30 cellular contexts compared by ENCODE assay signal in the genomic region with DNA sequence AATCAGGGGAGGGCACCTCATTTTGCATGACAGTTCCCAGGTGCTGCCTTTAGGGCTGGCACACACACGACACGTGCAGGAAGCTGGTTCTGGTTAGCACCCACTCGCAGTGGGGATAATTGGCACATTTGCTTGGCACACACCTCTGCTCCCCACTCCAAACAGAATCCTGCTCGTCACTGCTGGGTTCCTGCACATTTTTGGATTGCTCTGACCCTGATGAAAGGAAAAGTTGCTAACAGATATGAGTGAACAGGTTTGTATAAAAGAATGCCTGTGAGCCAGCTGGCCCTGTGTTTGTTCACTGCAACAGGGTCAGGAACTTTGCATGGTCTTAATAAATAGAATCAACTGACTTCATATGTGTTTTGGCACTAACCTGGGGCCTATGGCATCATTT.
DNase-seq lines count a peak whose midpoint lies in the region.
"Had no signal": no experiment of that assay in that cellular context is flagged by ENCODE, and none has a peak within 500 bp of the region (broad histone marks: within the 10 kb centered on the region; RNA-seq: fewer than 3 reads in every experiment).

No MANE protein-coding gene starts in this region.

- H3K27ac Mint-ChIP-seq in activated T-cell treated with anti-CD3 and anti-CD28 coated beads, Interleukin-2, amount 50 U/mL, for 24 hours: no peak overlapping the region
- no peak overlapping the region for H3K27ac Mint-ChIP-seq in CD4-positive, alpha-beta memory T cell
- H3K27ac Mint-ChIP-seq: activated B cell treated with CpG ODN at 0.5 μM for 24 hours; activated CD8-positive, alpha-beta memory T cell treated with anti-CD3 and anti-CD28 coated beads, Interleukin-2, amount 10 ng/mL, durations not matched to agents 7 days and 5 days; activated naive CD8-positive, alpha-beta T cell treated with anti-CD3 and anti-CD28 coated beads, Interleukin-2, amount 50 U/mL, for 24 hours; activated T-cell treated with anti-CD3 and anti-CD28 coated beads, Interleukin-2, amount 50 U/mL, for 72 hours; T-helper 1 cell treated with Interleukin-12 subunit alpha and Interleukin-12 subunit beta and Interleukin-4 antibody, amounts not matched to agents 30 μg/mL and 1 μg/mL, for 36 hours; type B pancreatic cell had no signal

- H3K4me1 ChIP-seq in CD4-positive, alpha-beta memory T cell (ENCODE audit: insufficient read depth, low read length): no peaks in the 10 kb centered on the region
- H3K4me1 ChIP-seq: parathyroid adenoma had no signal

- H3K27me3 Mint-ChIP-seq in activated T-cell treated with anti-CD3 and anti-CD28 coated beads, Interleukin-2, amount 50 U/mL, for 24 hours: peaks cover 3% of the 10 kb centered on the region
- H3K27me3 Mint-ChIP-seq in CD4-positive, alpha-beta memory T cell: no peaks in the 10 kb centered on the region
- H3K27me3 Mint-ChIP-seq: activated B cell treated with CpG ODN at 0.5 μM for 24 hours; activated CD8-positive, alpha-beta memory T cell treated with anti-CD3 and anti-CD28 coated beads, Interleukin-2, amount 10 ng/mL, durations not matched to agents 7 days and 5 days; activated naive CD8-positive, alpha-beta T cell treated with anti-CD3 and anti-CD28 coated beads, Interleukin-2, amount 50 U/mL, for 24 hours; type B pancreatic cell had no signal

- no peak overlapping the region for H3K27ac ChIP-seq in CD4-positive, alpha-beta memory T cell (ENCODE audit: low read depth, low read length)
- H3K27ac ChIP-seq: C4-2B, parathyroid adenoma, RWPE1 had no signal

- no peaks in the 10 kb centered on the region for H3K27me3 ChIP-seq in CD4-positive, alpha-beta memory T cell (ENCODE audit: insufficient read depth, low read length)

- POLR2A ChIA-PET in CD4-positive, alpha-beta memory T cell (lab: Charles Lee; ENCODE audit: partially characterized antibody): no interaction called here

- H3K36me3 ChIP-seq in CD4-positive, alpha-beta memory T cell (ENCODE audit: insufficient read depth, low read length): no peaks in the 10 kb centered on the region

- no peak overlapping the region for H3K4me3 ChIP-seq in CD4-positive, alpha-beta memory T cell (ENCODE audit: low read length in 2 of 2)

- no peaks in the 10 kb centered on the region for H3K9me3 Mint-ChIP-seq in activated T-cell treated with anti-CD3 and anti-CD28 coated beads, Interleukin-2, amount 50 U/mL, for 24 hours
- peaks cover 0 to 4% (median 0%) of the 10 kb centered on the region in 8 donors for H3K9me3 Mint-ChIP-seq in CD4-positive, alpha-beta memory T cell
- H3K9me3 Mint-ChIP-seq: activated B cell treated with CpG ODN at 0.5 μM for 24 hours; activated naive CD8-positive, alpha-beta T cell treated with anti-CD3 and anti-CD28 coated beads, Interleukin-2, amount 50 U/mL, for 24 hours; activated T-cell treated with anti-CD3 and anti-CD28 coated beads, Interleukin-2, amount 50 U/mL, for 72 hours; T-helper 1 cell treated with Interleukin-12 subunit alpha and Interleukin-12 subunit beta and Interleukin-4 antibody, amounts not matched to agents 30 μg/mL and 1 μg/mL, for 36 hours; type B pancreatic cell had no signal

- DNase-seq in NCI-H345 (lab: John Stamatoyannopoulos, UW) (peak; percentile 11), NCI-H345 treated with DMSO at 0.1 percent for 48 hours (lab: John Stamatoyannopoulos, UW; ENCODE audit: unreplicated experiment) (no peak), NCI-H69 (lab: John Stamatoyannopoulos, UW) (peak; percentile 13), cerebellum (ENCODE audit: low spot score) (peak; percentile 24), Kasumi-1 (lab: John Stamatoyannopoulos, UW) (no peak)
- no peak for DNase-seq in activated naive CD4-positive, alpha-beta T cell treated with anti-CD3 and anti-CD28 coated beads, Interleukin-2, amount 50 U/mL, for 16 hours
- no peak for DNase-seq in activated T-cell treated with anti-CD3 and anti-CD28 coated beads, Interleukin-2, amount 50 U/mL, for 24 hours
- DNase-seq in CD4-positive, alpha-beta memory T cell: no peak
- DNase-seq: 8988T; activated B cell treated with CpG ODN at 0.5 μM for 24 hours; activated CD4-positive, alpha-beta T cell treated with anti-CD3 and anti-CD28 coated beads, Interleukin-2, amount 50 U/mL, for 4 hours; activated CD8-positive, alpha-beta memory T cell treated with anti-CD3 and anti-CD28 coated beads, Interleukin-2, amount 10 ng/mL, durations not matched to agents 7 days and 5 days; activated naive CD8-positive, alpha-beta T cell treated with anti-CD3 and anti-CD28 coated beads, Interleukin-2, amount 50 U/mL, for 24 hours; activated T-cell treated with anti-CD3 and anti-CD28 coated beads, Interleukin-2, amount 50 U/mL, for 72 hours; Calu3; central memory CD4-positive, alpha-beta T cell; hippocampal formation; IMR-90; mammary epithelial cell; NCI-H1092 treated with DMSO at 0.1 percent for 48 hours; NCI-H187; NCI-H82; retina; small intestine; stimulated activated naive CD4-positive, alpha-beta T cell had no signal

- CTCF ChIA-PET in CD4-positive, alpha-beta memory T cell (lab: Charles Lee; ENCODE audit: partially characterized antibody): no interaction called here

- intact Hi-C loops in CD4-positive, alpha-beta memory T cell (cut with micrococcal nuclease): no loop called here

- H3K36me3 Mint-ChIP-seq in activated T-cell treated with anti-CD3 and anti-CD28 coated beads, Interleukin-2, amount 50 U/mL, for 24 hours (ENCODE audit: low read depth): no peaks in the 10 kb centered on the region
- H3K36me3 Mint-ChIP-seq in CD4-positive, alpha-beta memory T cell: no peaks in the 10 kb centered on the region
- H3K36me3 Mint-ChIP-seq: activated CD8-positive, alpha-beta memory T cell treated with anti-CD3 and anti-CD28 coated beads, Interleukin-2, amount 10 ng/mL, durations not matched to agents 7 days and 5 days; type B pancreatic cell had no signal

- H3K9me3 ChIP-seq in CD4-positive, alpha-beta memory T cell (ENCODE audit: control insufficient read depth in 1 of 2, low read length in 2 of 2): no peaks in the 10 kb centered on the region

- H3K4me1 Mint-ChIP-seq in activated T-cell treated with anti-CD3 and anti-CD28 coated beads, Interleukin-2, amount 50 U/mL, for 24 hours (ENCODE audit: low read depth): no peaks in the 10 kb centered on the region
- H3K4me1 Mint-ChIP-seq in CD4-positive, alpha-beta memory T cell: no peaks in the 10 kb centered on the region
- H3K4me1 Mint-ChIP-seq: activated B cell treated with CpG ODN at 0.5 μM for 24 hours; activated CD8-positive, alpha-beta memory T cell treated with anti-CD3 and anti-CD28 coated beads, Interleukin-2, amount 10 ng/mL, durations not matched to agents 7 days and 5 days; activated naive CD8-positive, alpha-beta T cell treated with anti-CD3 and anti-CD28 coated beads, Interleukin-2, amount 50 U/mL, for 24 hours had no signal

- no peak overlapping the region for H3K4me3 Mint-ChIP-seq in activated T-cell treated with anti-CD3 and anti-CD28 coated beads, Interleukin-2, amount 50 U/mL, for 24 hours
- no peak overlapping the region for H3K4me3 Mint-ChIP-seq in CD4-positive, alpha-beta memory T cell
- H3K4me3 Mint-ChIP-seq: activated B cell treated with CpG ODN at 0.5 μM for 24 hours; activated CD8-positive, alpha-beta memory T cell treated with anti-CD3 and anti-CD28 coated beads, Interleukin-2, amount 10 ng/mL, durations not matched to agents 7 days and 5 days; activated naive CD8-positive, alpha-beta T cell treated with anti-CD3 and anti-CD28 coated beads, Interleukin-2, amount 50 U/mL, for 24 hours; activated T-cell treated with anti-CD3 and anti-CD28 coated beads, Interleukin-2, amount 50 U/mL, for 72 hours; T-helper 1 cell treated with Interleukin-12 subunit alpha and Interleukin-12 subunit beta and Interleukin-4 antibody, amounts not matched to agents 30 μg/mL and 1 μg/mL, for 36 hours; type B pancreatic cell had no signal

Comparison
In these comparisons a context has a peak if more than half of its experiments do, and no peak if none do; other contexts are left out.
1. DNase-seq: peak in NCI-H345 (single experiment), NCI-H69 (single experiment) and cerebellum (single experiment); none in NCI-H345 treated with DMSO at 0.1 percent for 48 hours (single experiment), activated naive CD4-positive, alpha-beta T cell treated with anti-CD3 and anti-CD28 coated beads, Interleukin-2, amount 50 U/mL, for 16 hours (single experiment), Kasumi-1 (0 of 2), activated T-cell treated with anti-CD3 and anti-CD28 coated beads, Interleukin-2, amount 50 U/mL, for 24 hours (single experiment) and CD4-positive, alpha-beta memory T cell (0 of 5).